Comparison of ENCODE assay signal across 32 cellular contexts in the genomic region with DNA sequence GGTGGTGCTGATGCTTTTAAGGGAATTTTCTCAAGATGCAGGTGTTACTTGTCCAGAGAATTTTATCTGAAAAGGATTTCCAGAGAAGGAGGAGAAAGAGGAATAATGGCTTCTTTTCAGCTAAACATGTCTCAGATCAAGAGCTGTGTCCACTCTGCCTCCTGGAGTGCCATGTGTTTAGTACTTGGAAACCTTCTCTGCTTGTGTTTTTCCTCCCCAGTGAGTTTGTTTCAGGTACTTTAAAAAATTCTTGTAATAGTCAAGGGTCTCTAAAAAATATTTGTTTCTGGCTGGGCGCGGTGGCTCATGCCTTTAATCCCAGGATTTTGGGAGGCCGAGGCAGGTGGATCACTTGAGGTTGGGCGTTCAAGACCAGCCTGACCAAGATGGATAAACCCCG.
"Had no signal": no experiment of that assay in that cellular context is flagged by ENCODE, and none has a peak within 500 bp of the region (broad histone marks: within the 10 kb centered on the region; RNA-seq: fewer than 3 reads in every experiment).

No MANE protein-coding gene starts in this region.

- H3K4me3 ChIP-seq: coronary artery, dorsolateral prefrontal cortex, esophagus squamous epithelium, gastroesophageal sphincter had no signal

- H3K27ac Mint-ChIP-seq: activated CD4-positive, alpha-beta memory T cell treated with anti-CD3 and anti-CD28 coated beads for 36 hours; activated CD4-positive, alpha-beta T cell treated with anti-CD3 and anti-CD28 coated beads for 36 hours; activated CD4-positive, alpha-beta T cell treated with anti-CD3 and anti-CD28 coated beads, Interleukin-2, amount 10 ng/mL, durations not matched to agents 24 days and 14 days; activated CD8-positive, alpha-beta T cell treated with anti-CD3 and anti-CD28 coated beads, Interleukin-2, amount 10 ng/mL, durations not matched to agents 7 days and 5 days; activated naive CD8-positive, alpha-beta T cell; activated T-cell treated with anti-CD3 and anti-CD28 coated beads, Interleukin-2, amount 50 U/mL, for 24 hours; activated T-cell treated with anti-CD3 and anti-CD28 coated beads, Interleukin-2, amount 50 U/mL, for 72 hours; dendritic cell treated with granulocyte-macrophage colony-stimulating factor and Interleukin-4, amounts not matched to agents 40 ng/mL and 50 ng/mL, for 4 days; endodermal cell; T-helper 17 cell; T-helper 2 cell treated with Interferon-gamma antibody and Interleukin-4, amounts not matched to agents 5 μg/mL and 100 μg/mL, for 36 hours had no signal

- H3K9me3 ChIP-seq: gastroesophageal sphincter had no signal

- H3K27ac ChIP-seq: brain microvascular endothelial cell, coronary artery, esophagus squamous epithelium, gastroesophageal sphincter, WERI-Rb-1 had no signal

- H3K27me3 ChIP-seq: brain microvascular endothelial cell, dorsolateral prefrontal cortex, esophagus squamous epithelium, gastroesophageal sphincter had no signal

- H3K27me3 Mint-ChIP-seq: activated CD4-positive, alpha-beta memory T cell treated with anti-CD3 and anti-CD28 coated beads for 36 hours; activated CD4-positive, alpha-beta T cell treated with anti-CD3 and anti-CD28 coated beads for 36 hours; activated CD4-positive, alpha-beta T cell treated with anti-CD3 and anti-CD28 coated beads, Interleukin-2, amount 10 ng/mL, durations not matched to agents 24 days and 14 days; activated naive CD8-positive, alpha-beta T cell; activated T-cell treated with anti-CD3 and anti-CD28 coated beads, Interleukin-2, amount 50 U/mL, for 24 hours; central memory CD8-positive, alpha-beta T cell; dendritic cell treated with granulocyte-macrophage colony-stimulating factor and Interleukin-4, amounts not matched to agents 40 ng/mL and 50 ng/mL, for 4 days; T-helper 17 cell had no signal

- H3K36me3 ChIP-seq: brain microvascular endothelial cell had no signal

- H3K4me3 Mint-ChIP-seq: activated CD4-positive, alpha-beta memory T cell treated with anti-CD3 and anti-CD28 coated beads for 36 hours; activated CD4-positive, alpha-beta T cell treated with anti-CD3 and anti-CD28 coated beads for 36 hours; activated CD4-positive, alpha-beta T cell treated with anti-CD3 and anti-CD28 coated beads, Interleukin-2, amount 10 ng/mL, durations not matched to agents 24 days and 14 days; activated CD8-positive, alpha-beta T cell treated with anti-CD3 and anti-CD28 coated beads, Interleukin-2, amount 10 ng/mL, durations not matched to agents 7 days and 5 days; activated naive CD8-positive, alpha-beta T cell; activated T-cell treated with anti-CD3 and anti-CD28 coated beads, Interleukin-2, amount 50 U/mL, for 24 hours; activated T-cell treated with anti-CD3 and anti-CD28 coated beads, Interleukin-2, amount 50 U/mL, for 72 hours; central memory CD8-positive, alpha-beta T cell; dendritic cell treated with granulocyte-macrophage colony-stimulating factor and Interleukin-4, amounts not matched to agents 40 ng/mL and 50 ng/mL, for 4 days; endodermal cell; T-helper 17 cell; T-helper 2 cell treated with Interferon-gamma antibody and Interleukin-4, amounts not matched to agents 5 μg/mL and 100 μg/mL, for 36 hours had no signal

- DNase-seq: activated CD4-positive, alpha-beta memory T cell treated with anti-CD3 and anti-CD28 coated beads for 36 hours; activated CD4-positive, alpha-beta T cell treated with anti-CD3 and anti-CD28 coated beads for 36 hours; activated CD4-positive, alpha-beta T cell treated with anti-CD3 and anti-CD28 coated beads, Interleukin-2, amount 10 ng/mL, durations not matched to agents 24 days and 14 days; activated CD4-positive, CD25-positive, alpha-beta regulatory T cell; activated CD4-positive, CD25-positive, alpha-beta regulatory T cell treated with anti-CD3 and anti-CD28 coated beads, Interleukin-2, amount 50 U/mL, for 72 hours; activated CD8-positive, alpha-beta memory T cell treated with anti-CD3 and anti-CD28 coated beads, Interleukin-2, amount 50 U/mL, for 48 hours; activated CD8-positive, alpha-beta T cell treated with anti-CD3 and anti-CD28 coated beads, Interleukin-2, amount 10 ng/mL, durations not matched to agents 7 days and 5 days; activated gamma-delta T cell treated with Interleukin-2 at 50 U/mL for 16 hours; activated naive CD4-positive, alpha-beta T cell treated with anti-CD3 and anti-CD28 coated beads, Interleukin-2, amount 50 U/mL, for 16 hours; activated naive CD4-positive, alpha-beta T cell treated with Interleukin-2 at 50 U/mL for 16 hours; activated T-cell treated with anti-CD3 and anti-CD28 coated beads for 4 hours; activated T-cell treated with anti-CD3 and anti-CD28 coated beads, Interleukin-2, amount 50 U/mL, for 24 hours; activated T-cell treated with anti-CD3 and anti-CD28 coated beads, Interleukin-2, amount 50 U/mL, for 72 hours; amniotic stem cell; anterior cingulate cortex; brain microvascular endothelial cell; dorsolateral prefrontal cortex; effector memory CD4-positive, alpha-beta T cell; endodermal cell; erythroblast; esophagus squamous epithelium; foreskin melanocyte; T-helper 1 cell; T-helper 17 cell; T1000; WERI-Rb-1 had no signal

- H3K9me3 Mint-ChIP-seq: activated CD4-positive, alpha-beta memory T cell treated with anti-CD3 and anti-CD28 coated beads for 36 hours; activated T-cell treated with anti-CD3 and anti-CD28 coated beads, Interleukin-2, amount 50 U/mL, for 24 hours; activated T-cell treated with anti-CD3 and anti-CD28 coated beads, Interleukin-2, amount 50 U/mL, for 72 hours; central memory CD8-positive, alpha-beta T cell; endodermal cell had no signal

- H3K4me1 ChIP-seq: esophagus squamous epithelium, gastroesophageal sphincter had no signal

- H3K4me1 Mint-ChIP-seq: activated CD4-positive, alpha-beta T cell treated with anti-CD3 and anti-CD28 coated beads, Interleukin-2, amount 10 ng/mL, durations not matched to agents 24 days and 14 days had no signal

- ATAC-seq: activated CD4-positive, alpha-beta T cell treated with anti-CD3 and anti-CD28 coated beads for 36 hours; activated CD8-positive, alpha-beta T cell treated with anti-CD3 and anti-CD28 coated beads, Interleukin-2, amount 10 ng/mL, durations not matched to agents 7 days and 5 days; activated T-cell treated with anti-CD3 and anti-CD28 coated beads, Interleukin-2, amount 50 U/mL, for 72 hours; gastroesophageal sphincter; T-helper 17 cell had no signal
